In genomic region chr2:174717273-174717672, GRCh38 we compare ENCODE assay signal across 13 cellular contexts. TPM values are rescaled to one million over a fixed set of nuclear protein-coding genes. Genes with fewer than 3 reads are reported as not detected.
DNase-seq lines count a peak whose midpoint lies in the region; ATAC-seq, FAIRE-seq and TF ChIP-seq lines count a peak whose summit lies in the region.
"Had no signal": no experiment of that assay in that cellular context is flagged by ENCODE, and none has a peak within 500 bp of the region (broad histone marks: within the 10 kb centered on the region; RNA-seq: fewer than 3 reads in every experiment).

No MANE protein-coding gene starts in this region.

- no peak overlapping the region for H3K27ac ChIP-seq in astrocyte (ENCODE audit: low read depth, low read length)
- no peak overlapping the region for H3K27ac ChIP-seq in smooth muscle cell (ENCODE audit: low read depth)
- H3K27ac ChIP-seq: epithelial cell of prostate, ovary had no signal

- no peak overlapping the region for H2AFZ ChIP-seq in astrocyte (ENCODE audit: low read depth, low read length)
- no peak overlapping the region for H2AFZ ChIP-seq in smooth muscle cell (ENCODE audit: low read depth)

- peaks cover 4% of the 10 kb centered on the region for H3K4me1 ChIP-seq in astrocyte (ENCODE audit: insufficient read depth, low read length)
- H3K4me1 ChIP-seq in smooth muscle cell (ENCODE audit: low read depth), result peaks cover 3% of the 10 kb centered on the region

- no peak overlapping the region for H3K4me3 Mint-ChIP-seq in astrocyte (ENCODE audit: unreplicated experiment)

- FAIRE-seq in RCC 7860 (lab: Jason Lieb, UNC), result peak; percentile 78
- no peak for FAIRE-seq in astrocyte (lab: Jason Lieb, UNC)
- FAIRE-seq: keratinocyte had no signal

- H3K79me2 ChIP-seq in astrocyte (ENCODE audit: insufficient read depth, low read length), result no peaks in the 10 kb centered on the region
- no peaks in the 10 kb centered on the region for H3K79me2 ChIP-seq in smooth muscle cell (ENCODE audit: low read depth)

- H3K9me3 Mint-ChIP-seq in astrocyte (ENCODE audit: unreplicated experiment), result peaks cover 19% of the 10 kb centered on the region

- peaks cover 12% of the 10 kb centered on the region for H3K4me1 Mint-ChIP-seq in astrocyte (ENCODE audit: low read depth, unreplicated experiment)

- peaks cover 2% of the 10 kb centered on the region for H3K36me3 Mint-ChIP-seq in astrocyte (ENCODE audit: low read depth, unreplicated experiment)

- peaks cover 16% of the 10 kb centered on the region for H3K27me3 Mint-ChIP-seq in astrocyte (ENCODE audit: low read depth, unreplicated experiment)

- TF ChIP-seq CTCF in astrocyte (IDR thresholded peaks at IDR 0.05; ENCODE audit: insufficient read depth, low read depth, low read length) (no peak), smooth muscle cell (IDR thresholded peaks at IDR 0.05; ENCODE audit: borderline replicate concordance, insufficient read depth, poor library complexity, severe bottlenecking) (no peak)

- H3K27ac Mint-ChIP-seq in astrocyte (ENCODE audit: unreplicated experiment), result peak overlapping the region; percentile 21

- H3K9me3 ChIP-seq in astrocyte (ENCODE audit: insufficient read depth, low read depth, low read length), result peaks cover 6% of the 10 kb centered on the region
- H3K9me3 ChIP-seq in smooth muscle cell (replicated peaks; ENCODE audit: low read depth), result no peaks in the 10 kb centered on the region
- H3K9me3 ChIP-seq: ovary had no signal

- H3K9ac ChIP-seq in astrocyte (ENCODE audit: low read length) (no peak overlapping the region), smooth muscle cell (ENCODE audit: low read depth) (no peak overlapping the region)

- H3F3A ChIP-seq in smooth muscle cell (ENCODE audit: low read depth), result no peaks in the 10 kb centered on the region

- DNase-seq in activated CD4-positive, alpha-beta T cell treated with anti-CD3 and anti-CD28 coated beads for 48 hours, result peak; percentile 34
- DNase-seq in activated CD4-positive, alpha-beta T cell treated with anti-CD3 and anti-CD28 coated beads for 1 hour, result no peak
- peak; percentile 37 for DNase-seq in RCC 7860 (ENCODE audit: low spot score)
- peak; percentile 87 for DNase-seq in astrocyte (ENCODE audit: low read depth)
- DNase-seq in smooth muscle cell (lab: John Stamatoyannopoulos, UW; ENCODE audit: unreplicated experiment), result no peak
- no peak for DNase-seq in H7
- DNase-seq: amniotic stem cell, ovary had no signal

- WGBS in smooth muscle cell (ENCODE audit: low lambda C conversion rate), result 77% methylated on average over 6 of the region's 6 CpGs

- H4K20me1 ChIP-seq in astrocyte (ENCODE audit: insufficient read depth, low read length) (no peaks in the 10 kb centered on the region), smooth muscle cell (ENCODE audit: low read depth) (no peaks in the 10 kb centered on the region)

- H3K4me3 ChIP-seq in astrocyte (ENCODE audit: insufficient read depth, low read depth, low read length), result no peak overlapping the region
- no peak overlapping the region for H3K4me3 ChIP-seq in smooth muscle cell
- H3K4me3 ChIP-seq in H7 (ENCODE audit: insufficient read depth, low read depth, low read length), result no peak overlapping the region
- H3K4me3 ChIP-seq: ovary had no signal

- H3K36me3 ChIP-seq in astrocyte (ENCODE audit: insufficient read depth, low read length) (no peaks in the 10 kb centered on the region), smooth muscle cell (ENCODE audit: low read depth) (no peaks in the 10 kb centered on the region), H7 (replicated peaks; ENCODE audit: control insufficient read depth, insufficient read depth, low read length) (no peaks in the 10 kb centered on the region)
- H3K36me3 ChIP-seq: ovary had no signal

- H3K27me3 ChIP-seq in astrocyte (ENCODE audit: insufficient read depth, low read length) (peaks cover 21% of the 10 kb centered on the region), smooth muscle cell (ENCODE audit: low read depth) (no peaks in the 10 kb centered on the region), H7 (ENCODE audit: control insufficient read depth, insufficient read depth, low read length) (no peaks in the 10 kb centered on the region)
- H3K27me3 ChIP-seq: ovary had no signal

- H3K4me2 ChIP-seq in astrocyte (ENCODE audit: low read length) (no peak overlapping the region), smooth muscle cell (peak overlapping the region; percentile 13)

- no peak for ATAC-seq in GM18498 (IDR thresholded peaks at IDR 0.05; ENCODE audit: unreplicated experiment)
- no peak for ATAC-seq in HG03139 (IDR thresholded peaks at IDR 0.05; ENCODE audit: unreplicated experiment)

RNA-seq across cellular contexts. Expression of gene CHRNA1, which starts 47.0 kb away (rescaled TPM):
- total RNA-seq in astrocyte (3.7 and 5.9 TPM in 2 replicates), smooth muscle cell (1.0 and 1.3 TPM in 2 replicates)
- 1.2 and 3.1 TPM in 2 replicates for polyA plus RNA-seq in smooth muscle cell
- not detected in 2 replicates for total RNA-seq in H7 (2014; rRNA removed; shearing (Covaris generic))
- total RNA-seq: HT-29 had no signal
- polyA plus RNA-seq: keratinocyte had no signal

Comparison
In these comparisons a context has a peak if more than half of its experiments do, and no peak if none do; other contexts are left out.
1. DNase-seq: peak in activated CD4-positive, alpha-beta T cell treated with anti-CD3 and anti-CD28 coated beads for 48 hours (single experiment), RCC 7860 (single experiment) and astrocyte (single experiment); none in activated CD4-positive, alpha-beta T cell treated with anti-CD3 and anti-CD28 coated beads for 1 hour (single experiment), smooth muscle cell (single experiment) and H7 (single experiment).